Comparison of ENCODE assay signal across 19 cellular contexts in genomic region chr2:88210132-88211004, GRCh38.
"Had no signal": no experiment of that assay in that cellular context is flagged by ENCODE, and none has a peak within 500 bp of the region (broad histone marks: within the 10 kb centered on the region; RNA-seq: fewer than 3 reads in every experiment).

No MANE protein-coding gene starts in this region.

- H3K4me3 ChIP-seq: esophagus squamous epithelium, gastroesophageal sphincter, left lung, lower lobe of right lung, neural progenitor cell, ovary, smooth muscle cell, upper lobe of left lung, uterus had no signal

- H3K4me2 ChIP-seq: neural progenitor cell, smooth muscle cell had no signal

- H2AFZ ChIP-seq: neural progenitor cell had no signal

- DNase-seq: effector memory CD8-positive, alpha-beta T cell; esophagus squamous epithelium; foreskin fibroblast; glutamatergic neuron; islet precursor cell; left lung; lower lobe of right lung; midbrain; nucleus accumbens; ovary; right cardiac atrium; stimulated activated CD4-positive, alpha-beta T cell treated with anti-CD3 and anti-CD28 coated beads, Interleukin-2, amount 100 ng/mL, for 48 hours; stimulated activated naive CD4-positive, alpha-beta T cell treated with Interleukin-2 at 50 U/mL for 16 hours; upper lobe of left lung; uterus had no signal

- H3K27ac ChIP-seq: esophagus squamous epithelium, gastroesophageal sphincter, left lung, lower lobe of right lung, neural progenitor cell, ovary, upper lobe of left lung, uterus had no signal

- H3K9ac ChIP-seq: neural progenitor cell had no signal

- ATAC-seq: effector memory CD8-positive, alpha-beta T cell; gastroesophageal sphincter; left lung; lower lobe of right lung; natural killer cell treated with Interleukin-12 subunit alpha and Interleukin-12 subunit beta and Interleukin-15 and Interleukin-18, amount 100 ng/mL, for 72 hours; right cardiac atrium had no signal

- H3K36me3 ChIP-seq: esophagus squamous epithelium, gastroesophageal sphincter, left lung, lower lobe of right lung, neural progenitor cell, ovary, upper lobe of left lung, uterus had no signal

- H3K9me3 ChIP-seq: esophagus squamous epithelium, gastroesophageal sphincter, left lung, lower lobe of right lung, ovary, upper lobe of left lung, uterus had no signal

- H3K27me3 ChIP-seq: neural progenitor cell, ovary, upper lobe of left lung, uterus had no signal

- H3K4me1 ChIP-seq: esophagus squamous epithelium, gastroesophageal sphincter, left lung, lower lobe of right lung, upper lobe of left lung, uterus had no signal
